Comparison of ENCODE assay signal across 14 cellular contexts in genomic region chr1:30934613-30935012, GRCh38. TPM values are rescaled to one million over a fixed set of nuclear protein-coding genes. Genes with fewer than 3 reads are reported as not detected.
A peak's percentile ranks its signal among the peaks of the same experiment; 100 is the strongest.
DNase-seq lines count a peak whose midpoint lies in the region; ATAC-seq and TF ChIP-seq lines count a peak whose summit lies in the region.
"Had no signal": no experiment of that assay in that cellular context is flagged by ENCODE, and none has a peak within 500 bp of the region (broad histone marks: within the 10 kb centered on the region; RNA-seq: fewer than 3 reads in every experiment).

No MANE protein-coding gene starts in this region.

- H3K27me3 Mint-ChIP-seq in activated CD8-positive, alpha-beta memory T cell treated with anti-CD3 and anti-CD28 coated beads, Interleukin-2, amount 10 ng/mL, durations not matched to agents 7 days and 5 days: no peaks in the 10 kb centered on the region

- TF ChIP-seq POLR2A in esophagus squamous epithelium (IDR thresholded peaks at IDR 0.05): no peak

- no peaks in the 10 kb centered on the region for H3K4me1 Mint-ChIP-seq in activated CD8-positive, alpha-beta memory T cell treated with anti-CD3 and anti-CD28 coated beads, Interleukin-2, amount 10 ng/mL, durations not matched to agents 7 days and 5 days

- ATAC-seq in activated CD8-positive, alpha-beta memory T cell treated with anti-CD3 and anti-CD28 coated beads, Interleukin-2, amount 10 ng/mL, durations not matched to agents 7 days and 5 days: no peak
- ATAC-seq in GM21786 (IDR thresholded peaks at IDR 0.05; ENCODE audit: unreplicated experiment) (no peak), GM21381 (IDR thresholded peaks at IDR 0.05; ENCODE audit: unreplicated experiment) (no peak)
- ATAC-seq: heart left ventricle had no signal

- H2AFZ ChIP-seq in smooth muscle cell (ENCODE audit: low read depth): no peak overlapping the region
- H2AFZ ChIP-seq: GM23248, parathyroid adenoma had no signal

- 53 to 56% methylated on average over 3 of the region's 3 CpGs for WGBS in esophagus squamous epithelium, 2 donors
- WGBS in smooth muscle cell (ENCODE audit: low lambda C conversion rate): 92% methylated on average over 3 of the region's 3 CpGs

- CTCF ChIA-PET in activated CD8-positive, alpha-beta memory T cell treated with anti-CD3 and anti-CD28 coated beads, Interleukin-2, amount 10 ng/mL, durations not matched to agents 7 days and 5 days (lab: Charles Lee): interaction anchor here (1.3 to 1.7 kb wide), 4 partner anchors 11 to 216 kb away, joined by 3 to 6 read pairs (median 4); no protein-coding TSS in a partner anchor

- peaks cover 23% of the 10 kb centered on the region for H3F3A ChIP-seq in smooth muscle cell (ENCODE audit: low read depth)

- H3K4me3 Mint-ChIP-seq in activated CD8-positive, alpha-beta memory T cell treated with anti-CD3 and anti-CD28 coated beads, Interleukin-2, amount 10 ng/mL, durations not matched to agents 7 days and 5 days: no peak overlapping the region

- H3K9me3 Mint-ChIP-seq in activated CD8-positive, alpha-beta memory T cell treated with anti-CD3 and anti-CD28 coated beads, Interleukin-2, amount 10 ng/mL, durations not matched to agents 7 days and 5 days (ENCODE audit: low read depth): no peaks in the 10 kb centered on the region

- H3K9ac ChIP-seq in smooth muscle cell (ENCODE audit: low read depth): no peak overlapping the region
- H3K9ac ChIP-seq: GM23248, parathyroid adenoma had no signal

- peak overlapping the region; percentile 45 for H3K27ac Mint-ChIP-seq in activated CD8-positive, alpha-beta memory T cell treated with anti-CD3 and anti-CD28 coated beads, Interleukin-2, amount 10 ng/mL, durations not matched to agents 7 days and 5 days

- DNase-seq in activated CD8-positive, alpha-beta memory T cell treated with anti-CD3 and anti-CD28 coated beads, Interleukin-2, amount 10 ng/mL, durations not matched to agents 7 days and 5 days: no peak
- DNase-seq in activated CD8-positive, alpha-beta memory T cell treated with anti-CD3 and anti-CD28 coated beads, Interleukin-2, amount 50 U/mL, for 48 hours: no peak
- DNase-seq in WERI-Rb-1 (no peak), esophagus squamous epithelium (lab: John Stamatoyannopoulos, UW) (no peak), smooth muscle cell (lab: John Stamatoyannopoulos, UW; ENCODE audit: unreplicated experiment) (no peak), DMS53 (lab: John Stamatoyannopoulos, UW) (no peak)
- DNase-seq: heart left ventricle, MM.1S, NCI-H345, OCI-M1 had no signal

- peaks cover 0 to 21% (median 0%) of the 10 kb centered on the region in 3 donors for H3K4me1 ChIP-seq in esophagus squamous epithelium
- H3K4me1 ChIP-seq in smooth muscle cell (ENCODE audit: low read depth): peaks cover 4% of the 10 kb centered on the region
- H3K4me1 ChIP-seq: heart left ventricle, parathyroid adenoma had no signal

- peaks cover 72% of the 10 kb centered on the region for H3K36me3 ChIP-seq in WERI-Rb-1
- peaks cover 14 to 90% (median 35%) of the 10 kb centered on the region in 3 donors for H3K36me3 ChIP-seq in esophagus squamous epithelium
- peaks cover 13% of the 10 kb centered on the region for H3K36me3 ChIP-seq in smooth muscle cell (ENCODE audit: low read depth)

- intact Hi-C loops in esophagus squamous epithelium (cut with DNase I): no loop called here

- H3K9me3 ChIP-seq in WERI-Rb-1 (ENCODE audit: severe bottlenecking) (no peaks in the 10 kb centered on the region), esophagus squamous epithelium (no peaks in the 10 kb centered on the region), smooth muscle cell (replicated peaks; ENCODE audit: low read depth) (no peaks in the 10 kb centered on the region)
- H3K9me3 ChIP-seq: heart left ventricle had no signal

- H3K27me3 ChIP-seq in WERI-Rb-1 (ENCODE audit: insufficient read depth, low read depth, severe bottlenecking) (no peaks in the 10 kb centered on the region), esophagus squamous epithelium (no peaks in the 10 kb centered on the region), smooth muscle cell (ENCODE audit: low read depth) (no peaks in the 10 kb centered on the region)
- H3K27me3 ChIP-seq: heart left ventricle had no signal

- peak overlapping the region; percentile 57 for H3K27ac ChIP-seq in WERI-Rb-1
- peak overlapping the region in 3 of 4 donors; percentile 1 to 11 (median 5) for H3K27ac ChIP-seq in esophagus squamous epithelium
- H3K27ac ChIP-seq in smooth muscle cell (ENCODE audit: low read depth): peak overlapping the region; percentile 32
- H3K27ac ChIP-seq: GM23248, heart left ventricle, parathyroid adenoma had no signal

- TF ChIP-seq CTCF in WERI-Rb-1 (IDR thresholded peaks at IDR 0.05; ENCODE audit: low read depth, low read length): no peak
- no peak for TF ChIP-seq CTCF in esophagus squamous epithelium (IDR thresholded peaks at IDR 0.05)
- TF ChIP-seq CTCF in smooth muscle cell (IDR thresholded peaks at IDR 0.05; ENCODE audit: borderline replicate concordance, insufficient read depth, poor library complexity, severe bottlenecking): no peak

- H3K4me2 ChIP-seq in smooth muscle cell: no peak overlapping the region

- H3K4me3 ChIP-seq in WERI-Rb-1 (ENCODE audit: low read depth, low read length): no peak overlapping the region
- H3K4me3 ChIP-seq in esophagus squamous epithelium: no peak overlapping the region
- H3K4me3 ChIP-seq in smooth muscle cell: no peak overlapping the region
- H3K4me3 ChIP-seq: GM23248, heart left ventricle had no signal

- H3K36me3 Mint-ChIP-seq in activated CD8-positive, alpha-beta memory T cell treated with anti-CD3 and anti-CD28 coated beads, Interleukin-2, amount 10 ng/mL, durations not matched to agents 7 days and 5 days: peaks cover 33% of the 10 kb centered on the region

- peaks cover 5% of the 10 kb centered on the region for H3K79me2 ChIP-seq in smooth muscle cell (ENCODE audit: low read depth)
- H3K79me2 ChIP-seq: parathyroid adenoma had no signal

- H4K20me1 ChIP-seq in smooth muscle cell (ENCODE audit: low read depth): peaks cover 61% of the 10 kb centered on the region

RNA-seq across cellular contexts. Expression of gene SDC3, which starts 26.1 kb away (rescaled TPM):
- not detected for total RNA-seq in activated CD8-positive, alpha-beta memory T cell treated with anti-CD3 and anti-CD28 coated beads, Interleukin-2, amount 10 ng/mL, durations not matched to agents 7 days and 5 days
- total RNA-seq in esophagus squamous epithelium (10 to 100 TPM in 1 of 4 donors, 1 to 10 TPM in 3; 2.9 to 11.6 (median 5.1) TPM), smooth muscle cell (45.8 and 46.3 TPM in 2 replicates)
- polyA plus RNA-seq in smooth muscle cell: 86.8 and 112 TPM in 2 replicates

Comparison
In these comparisons a context has a peak if more than half of its experiments do, and no peak if none do; other contexts are left out.
1. H3K27ac ChIP-seq: peak in every context shown above with its lines; median percentile 57 in WERI-Rb-1; 32 in smooth muscle cell; 5 in esophagus squamous epithelium.